Comparison of ENCODE assay signal across 1 cellular context in genomic region chr14:39184628-39185255, GRCh38.
TF ChIP-seq lines count a peak whose summit lies in the region.

No MANE protein-coding gene starts in this region.

TF ChIP-seq in HepG2, 621 proteins besides CTCF, POLR2A, EP300 and RAD21 (continued from another document and continues in another):
- TF ChIP-seq ZNF512B (CRISPR knock-in tag; IDR thresholded peaks at IDR 0.05; ENCODE audit: borderline replicate concordance): no peak
- 0 out of 2 replicates have a peak, but pooled peaks have one; percentile 29 for TF ChIP-seq ZNF766 (CRISPR knock-in tag; IDR thresholded peaks at IDR 0.05; ENCODE audit: borderline replicate concordance)
- no peak for TF ChIP-seq ZNF33A (CRISPR knock-in tag; IDR thresholded peaks at IDR 0.05; ENCODE audit: borderline replicate concordance)
- no peak for TF ChIP-seq ARNTL (CRISPR knock-in tag; IDR thresholded peaks at IDR 0.05)
- TF ChIP-seq NAIF1 (CRISPR knock-in tag; IDR thresholded peaks at IDR 0.05; ENCODE audit: borderline replicate concordance): no peak
- TF ChIP-seq ZBTB34 (CRISPR knock-in tag; IDR thresholded peaks at IDR 0.05): no peak
- no peak for TF ChIP-seq ZNF318 (CRISPR knock-in tag; IDR thresholded peaks at IDR 0.05)
- TF ChIP-seq ZNF30 (CRISPR knock-in tag; IDR thresholded peaks at IDR 0.05): 0 out of 2 replicates have a peak, but pooled peaks have one; percentile 26
- no peak for TF ChIP-seq TFAP4 (IDR thresholded peaks at IDR 0.05; ENCODE audit: borderline replicate concordance, low read depth)
- no peak for TF ChIP-seq REST (IDR thresholded peaks at IDR 0.05; ENCODE audit: borderline replicate concordance in 1 of 2, low read depth in 1 of 2, low read length in 2 of 2)
- no peak for TF ChIP-seq ZNF124 (CRISPR knock-in tag; IDR thresholded peaks at IDR 0.05)
- no peak for TF ChIP-seq ZNF354B (CRISPR knock-in tag; IDR thresholded peaks at IDR 0.05)
- no peak for TF ChIP-seq ZNF782 (CRISPR knock-in tag; IDR thresholded peaks at IDR 0.05; ENCODE audit: borderline replicate concordance)
- no peak for TF ChIP-seq ZNF784 (CRISPR knock-in tag; IDR thresholded peaks at IDR 0.05; ENCODE audit: borderline replicate concordance)
- TF ChIP-seq THRA (CRISPR knock-in tag; IDR thresholded peaks at IDR 0.05; ENCODE audit: borderline replicate concordance): no peak
- TF ChIP-seq HOXA5 (CRISPR knock-in tag; IDR thresholded peaks at IDR 0.05): peak; percentile 13; the same call in 1 of the 2 replicates
- TF ChIP-seq RERE (CRISPR knock-in tag; IDR thresholded peaks at IDR 0.05; ENCODE audit: low read depth): no peak
- TF ChIP-seq DPF2 (CRISPR knock-in tag; IDR thresholded peaks at IDR 0.05; ENCODE audit: borderline replicate concordance, low read depth): no peak
- TF ChIP-seq SAP130 (CRISPR knock-in tag; IDR thresholded peaks at IDR 0.05; ENCODE audit: low read depth): no peak
- no peak for TF ChIP-seq ZNF777 (CRISPR knock-in tag; IDR thresholded peaks at IDR 0.05)
- no peak for TF ChIP-seq SRY (CRISPR knock-in tag; IDR thresholded peaks at IDR 0.05)
- TF ChIP-seq ATF1 (CRISPR knock-in tag; IDR thresholded peaks at IDR 0.05): no peak
- TF ChIP-seq ZNF605 (CRISPR knock-in tag; IDR thresholded peaks at IDR 0.05): no peak; the same call in 1 of the 2 replicates
- no peak for TF ChIP-seq CBX2 (IDR thresholded peaks at IDR 0.05; ENCODE audit: low read depth, low read length)
- TF ChIP-seq CBX2 (CRISPR knock-in tag; IDR thresholded peaks at IDR 0.05; ENCODE audit: low read depth): no peak
- TF ChIP-seq SNAPC5 (CRISPR knock-in tag; IDR thresholded peaks at IDR 0.05; ENCODE audit: borderline replicate concordance): no peak
- peak; percentile 31; the same call in 1 of the 2 replicates for TF ChIP-seq ZMYM4 (CRISPR knock-in tag; IDR thresholded peaks at IDR 0.05)
- TF ChIP-seq PRPF4 (IDR thresholded peaks at IDR 0.05; ENCODE audit: low read depth, low read length, poor library complexity, severe bottlenecking): no peak
